1 cellular context compared by ENCODE assay signal in genomic region chr7:117024811-117025210, GRCh38.
TF ChIP-seq lines count a peak whose summit lies in the region.

No MANE protein-coding gene starts in this region.

TF ChIP-seq in GM12878, 131 proteins besides CTCF, POLR2A, EP300 and RAD21 (continued from another document):
- TF ChIP-seq ZBTB11 (CRISPR knock-in tag; IDR thresholded peaks at IDR 0.05) (no peak), RFX5 (IDR thresholded peaks at IDR 0.05; ENCODE audit: low read depth, low read length) (no peak), YY1 (IDR thresholded peaks at IDR 0.05; ENCODE audit: low read depth, low read length) (no peak), NR2C1 (IDR thresholded peaks at IDR 0.05) (no peak), FOXM1 (IDR thresholded peaks at IDR 0.05; ENCODE audit: low read depth, low read length) (0 out of 2 replicates have a peak, but pooled peaks have one; percentile 24)
